ENCODE assay signal across 8 cellular contexts in genomic region chr6:49462927-49463611, GRCh38. TPM values are rescaled to one million over a fixed set of nuclear protein-coding genes. Genes with fewer than 3 reads are reported as not detected.
DNase-seq lines count a peak whose midpoint lies in the region; ATAC-seq lines count a peak whose summit lies in the region.

TSS of gene CENPQ (plus strand) at chr6:49463370. CDS start at chr6:49470177, 6,807 bp downstream.
TSS of gene MMUT (minus strand) at chr6:49463253. CDS start at chr6:49459466, 3,787 bp downstream.

- no peaks in the 10 kb centered on the region for H3K9me3 Mint-ChIP-seq in effector memory CD8-positive, alpha-beta T cell
- no peaks in the 10 kb centered on the region for H3K9me3 Mint-ChIP-seq in memory B cell

- H3K27ac Mint-ChIP-seq in effector memory CD8-positive, alpha-beta T cell: peak within 1 kb of the TSS; percentile 96 to 99
- peak within 1 kb of the TSS; percentile 98 for H3K27ac Mint-ChIP-seq in memory B cell

- peak within 1 kb of the TSS; percentile 90 to 93 for H3K4me3 Mint-ChIP-seq in effector memory CD8-positive, alpha-beta T cell
- H3K4me3 Mint-ChIP-seq in memory B cell: peak within 1 kb of the TSS; percentile 96

- peaks cover 15% of the 10 kb centered on the region for H3K36me3 Mint-ChIP-seq in effector memory CD8-positive, alpha-beta T cell (ENCODE audit: insufficient read depth)
- H3K36me3 Mint-ChIP-seq in memory B cell: peaks cover 3% of the 10 kb centered on the region

- H3K4me1 Mint-ChIP-seq in effector memory CD8-positive, alpha-beta T cell (ENCODE audit: low read depth in 2 of 2): peaks cover 25 to 38% of the 10 kb centered on the region in 2 donors
- H3K4me1 Mint-ChIP-seq in memory B cell: peaks cover 38% of the 10 kb centered on the region

- peak; percentile 98 for ATAC-seq in GM21360 (IDR thresholded peaks at IDR 0.05; ENCODE audit: unreplicated experiment)
- ATAC-seq in effector memory CD8-positive, alpha-beta T cell (replicated peaks): peak; percentile 98
- peak; percentile 99 for ATAC-seq in memory B cell (ENCODE audit: low read depth)

- DNase-seq in COLO668 (lab: John Stamatoyannopoulos, UW; ENCODE audit: unreplicated experiment) (peak; percentile 89), HT1080 (ENCODE audit: low read depth) (peak; percentile 94), NOMO-1 treated with DMSO at 0.1 percent for 48 hours (lab: John Stamatoyannopoulos, UW; ENCODE audit: unreplicated experiment) (peak; percentile 95), memory B cell (ENCODE audit: low spot score in 2 of 2) (peak; percentile 80 to 84)
- DNase-seq in activated CD8-positive, alpha-beta memory T cell treated with anti-CD3 and anti-CD28 coated beads for 4 hours (ENCODE audit: low read depth in 2 of 2): peak; percentile 74 to 87
- peak; percentile 86 to 97 (median 87) for DNase-seq in effector memory CD8-positive, alpha-beta T cell
- DNase-seq in stimulated activated CD8-positive, alpha-beta memory T cell treated with anti-CD3 and anti-CD28 coated beads, Interleukin-12 subunit alpha, Interleukin-12 subunit beta, amount 100 ng/mL, for 24 hours (ENCODE audit: extremely low read depth): peak; percentile 79

- no peaks in the 10 kb centered on the region for H3K27me3 Mint-ChIP-seq in effector memory CD8-positive, alpha-beta T cell
- H3K27me3 Mint-ChIP-seq in memory B cell: no peaks in the 10 kb centered on the region

RNA-seq across cellular contexts. Expression of gene CENPQ, which starts in this region (rescaled TPM):
- total RNA-seq in HT1080 (2014; rRNA removed; shearing (Covaris generic)): 10.2 and 10.9 TPM in 2 replicates
- polyA plus RNA-seq in HT1080 (2015; cell fraction: cytosol; rRNA removed): 14.7 and 15.1 TPM in 2 replicates
- polyA plus RNA-seq in HT1080 (2015; cell fraction: nucleus; rRNA removed): 14.0 and 14.3 TPM in 2 replicates

RNA-seq across cellular contexts. Expression of gene MMUT, which starts in this region (rescaled TPM):
- 7.2 and 8.6 TPM in 2 replicates for total RNA-seq in HT1080 (2014; rRNA removed; shearing (Covaris generic))
- 11.2 and 13.2 TPM in 2 replicates for polyA plus RNA-seq in HT1080 (2015; cell fraction: cytosol; rRNA removed)
- polyA plus RNA-seq in HT1080 (2015; cell fraction: nucleus; rRNA removed): 35.2 and 36.0 TPM in 2 replicates

Comparison
In these comparisons a context has a peak if more than half of its experiments do, and no peak if none do; other contexts are left out.
1. Peak in every context shown above with its lines: DNase-seq and ATAC-seq.